ENCODE assay signal across 1 cellular context in genomic region chr22:37918580-37919274, GRCh38.
TF ChIP-seq lines count a peak whose summit lies in the region.

No MANE protein-coding gene starts in this region.

TF ChIP-seq in K562, 482 proteins besides CTCF, POLR2A, EP300 and RAD21:
- TF ChIP-seq ETV6 (IDR thresholded peaks at IDR 0.05; ENCODE audit: borderline replicate concordance in 1 of 2, low read depth in 2 of 2, low read length in 1 of 2), result no peak
- TF ChIP-seq ETV6 (CRISPR knock-in tag; IDR thresholded peaks at IDR 0.05; ENCODE audit: borderline replicate concordance), result no peak
- TF ChIP-seq POLR2G (IDR thresholded peaks at IDR 0.05; ENCODE audit: low read depth, low read length), result 0 out of 2 replicates have a peak, but pooled peaks have one; percentile 33
